Comparison of ENCODE assay signal across 25 cellular contexts in the genomic region with DNA sequence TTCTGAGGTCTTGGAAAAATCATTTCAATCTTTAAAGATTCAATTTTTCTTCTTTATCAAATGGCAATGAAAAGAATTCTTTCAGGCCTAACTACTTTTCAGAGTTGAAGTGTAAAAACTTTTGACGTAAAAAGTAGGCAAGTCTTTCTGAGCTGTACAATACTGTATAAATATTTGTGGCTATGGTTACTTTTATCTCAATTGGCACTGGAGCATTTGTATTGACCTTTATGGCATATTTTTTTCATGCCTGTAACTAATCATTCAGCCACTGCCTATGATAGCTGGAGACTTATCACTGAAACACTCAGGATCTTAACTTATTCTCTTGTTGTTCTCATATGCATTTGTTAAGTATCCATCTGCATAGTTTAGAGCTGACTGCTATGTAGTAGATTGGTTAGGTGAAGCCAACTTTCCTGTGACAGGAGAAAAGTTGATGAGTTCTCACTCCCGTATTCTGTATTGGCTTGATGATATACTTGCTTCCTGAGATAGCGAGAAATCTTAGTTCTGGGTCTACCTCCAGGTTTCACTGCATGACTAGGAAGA.
DNase-seq lines count a peak whose midpoint lies in the region; ATAC-seq, FAIRE-seq and TF ChIP-seq lines count a peak whose summit lies in the region.
"Had no signal": no experiment of that assay in that cellular context is flagged by ENCODE, and none has a peak within 500 bp of the region (broad histone marks: within the 10 kb centered on the region; RNA-seq: fewer than 3 reads in every experiment).

No MANE protein-coding gene starts in this region.

- H2BK5ac ChIP-seq in IMR-90 (ENCODE audit: low read depth, low read length, poor library complexity, severe bottlenecking) = no peak overlapping the region

- WGBS in IMR-90 (ENCODE audit: extremely low coverage in 2 of 2, insufficient read length in 1 of 2), 2 experiments = no CpG with 5 or more reads among the region's 3 CpGs

- no peak overlapping the region for H3K14ac ChIP-seq in IMR-90 (replicated peaks; ENCODE audit: low read depth, low read length)

- H3K23ac ChIP-seq in IMR-90 (ENCODE audit: low read depth, low read length) = no peak overlapping the region

- no peak overlapping the region for H2AK9ac ChIP-seq in IMR-90 (replicated peaks; ENCODE audit: low read depth, low read length, poor library complexity)

- H3K79me1 ChIP-seq in IMR-90 (ENCODE audit: low read depth in 1 of 2, low read length in 2 of 2) = no peaks in the 10 kb centered on the region

- H2AFZ ChIP-seq in IMR-90 (replicated peaks; ENCODE audit: low read length, poor library complexity) (no peak overlapping the region), GM23338 (no peak overlapping the region)

- no peaks in the 10 kb centered on the region for H3K36me3 Mint-ChIP-seq in CD8-positive, alpha-beta T cell
- H3K36me3 Mint-ChIP-seq in GM23338 (ENCODE audit: low read depth) = peaks cover 11% of the 10 kb centered on the region
- H3K36me3 Mint-ChIP-seq: CD4-positive, alpha-beta memory T cell had no signal

- DNase-seq in GM19239 (ENCODE audit: insufficient read length, low spot score) (no peak), IMR-90 (peak; percentile 31), choroid plexus epithelial cell (ENCODE audit: low read depth) (peak; percentile 34), omental fat pad (ENCODE audit: low spot score) (no peak), GM23338 (ENCODE audit: low spot score) (no peak), HPDE6-E6E7 (ENCODE audit: extremely low spot score) (no peak)
- no peak for DNase-seq in CD8-positive, alpha-beta T cell
- DNase-seq: C1 segment of cervical spinal cord; Caco-2; CD4-positive, alpha-beta memory T cell; DND-41; H7; Kasumi-1; NCI-H1092 treated with DMSO at 0.1 percent for 48 hours; NCI-H1436; NCI-H187 treated with DMSO at 0.1 percent for 48 hours; NCI-H2107; NCI-H446; NCI-H524 treated with DMSO at 0.1 percent for 48 hours; NCI-H774; PC-3; SHP77 had no signal

- H3K36me3 ChIP-seq in IMR-90 (ENCODE audit: control insufficient read depth, insufficient read depth, low read length) (no peaks in the 10 kb centered on the region), GM23338 (ENCODE audit: insufficient read depth) (no peaks in the 10 kb centered on the region)
- H3K36me3 ChIP-seq in CD8-positive, alpha-beta T cell (ENCODE audit: insufficient read depth, low read length) = no peaks in the 10 kb centered on the region

- peak; percentile 42 for FAIRE-seq in GM19239 (lab: Jason Lieb, UNC)
- FAIRE-seq: GM12892, HepG2, K562 had no signal

- H3K4me2 ChIP-seq in IMR-90 (ENCODE audit: low read depth, low read length) (no peak overlapping the region), GM23338 (no peak overlapping the region)

- dilution Hi-C loops in IMR-90 (cut with HindIII; ENCODE audit: low sequenced_read_pairs, unreplicated experiment) = no loop called here

- H2AK5ac ChIP-seq in IMR-90 (ENCODE audit: low read depth, low read length) = no peak overlapping the region

- POLR2A ChIA-PET in IMR-90 (lab: Charles Lee; ENCODE audit: unreplicated experiment) = no interaction called here
- POLR2A ChIA-PET in CD8-positive, alpha-beta T cell (lab: Charles Lee) = no interaction called here

- H4K8ac ChIP-seq in IMR-90 (ENCODE audit: low read depth in 2 of 2, low read length in 2 of 2) = no peak overlapping the region; a peak in 1 of 4 replicates

- intact Hi-C loops in IMR-90 (cut with micrococcal nuclease) = no loop called here
- intact Hi-C loops in CD8-positive, alpha-beta T cell (cut with DNase I, micrococcal nuclease) = no loop called here

- H3K9ac ChIP-seq in IMR-90 (ENCODE audit: low read depth, low read length) = no peak overlapping the region

- peaks cover 14% of the 10 kb centered on the region for H3K4me1 Mint-ChIP-seq in CD8-positive, alpha-beta T cell (ENCODE audit: low read depth)
- peaks cover 19% of the 10 kb centered on the region for H3K4me1 Mint-ChIP-seq in GM23338

- H3K18ac ChIP-seq in IMR-90 (ENCODE audit: low read depth, low read length) = peak overlapping the region; percentile 34; the same call in 1 of the 2 replicates

- H3F3A ChIP-seq in GM23338 (replicated peaks; ENCODE audit: low read depth) = no peaks in the 10 kb centered on the region

- no peak overlapping the region for H2BK20ac ChIP-seq in IMR-90 (ENCODE audit: low read depth, low read length)

- CTCF ChIA-PET in IMR-90 (lab: Yijun Ruan, JAX) = interaction anchor here (0.6 kb wide), 1 partner anchor 676 kb away, joined by 4 read pairs; no protein-coding TSS in a partner anchor
- CTCF ChIA-PET in CD8-positive, alpha-beta T cell (lab: Charles Lee) = no interaction called here

- H4K20me1 ChIP-seq in IMR-90 (ENCODE audit: insufficient read depth, low read length) (no peaks in the 10 kb centered on the region), GM23338 (replicated peaks; ENCODE audit: insufficient read depth) (no peaks in the 10 kb centered on the region)

- no peak overlapping the region for H2BK120ac ChIP-seq in IMR-90 (ENCODE audit: low read depth, low read length)

- ATAC-seq in IMR-90 (ENCODE audit: low read depth) (peak; percentile 44; the same call in 1 of the 2 replicates), omental fat pad (ENCODE audit: low FRiP score) (peak; percentile 41), GM23338 (no peak)
- no peak for ATAC-seq in CD8-positive, alpha-beta T cell
- ATAC-seq: HepG2, K562, PC-3 had no signal

- TF ChIP-seq CTCF in IMR-90 (conservative IDR thresholded peaks at IDR 0.05; ENCODE audit: low read depth, low read length) = no peak
- TF ChIP-seq CTCF in choroid plexus epithelial cell (conservative IDR thresholded peaks at IDR 0.05; ENCODE audit: low read depth, low read length) = no peak
- no peak for TF ChIP-seq CTCF in omental fat pad (IDR thresholded peaks at IDR 0.05)
- TF ChIP-seq CTCF in CD8-positive, alpha-beta T cell (IDR thresholded peaks at IDR 0.05) = no peak
- TF ChIP-seq CTCF in GM23338 (conservative IDR thresholded peaks at IDR 0.05; ENCODE audit: low read depth in 2 of 2) = no peak

- H2BK15ac ChIP-seq in IMR-90 (ENCODE audit: low read depth, low read length) = no peak overlapping the region

- H3K27ac ChIP-seq in IMR-90 (ENCODE audit: insufficient read depth, low read length) (no peak overlapping the region), GM23338 (ENCODE audit: low read depth) (no peak overlapping the region)
- no peak overlapping the region for H3K27ac ChIP-seq in CD8-positive, alpha-beta T cell (ENCODE audit: low read depth, low read length)

- peaks cover 5% of the 10 kb centered on the region for H3K9me3 Mint-ChIP-seq in CD8-positive, alpha-beta T cell
- peaks cover 13% of the 10 kb centered on the region; the same call in 2 of the 3 replicates for H3K9me3 Mint-ChIP-seq in GM23338

- H3K4me3 Mint-ChIP-seq in CD8-positive, alpha-beta T cell = no peak overlapping the region
- H3K4me3 Mint-ChIP-seq in GM23338 = no peak overlapping the region
- H3K4me3 Mint-ChIP-seq: CD4-positive, alpha-beta memory T cell had no signal

- no peak overlapping the region for H4K91ac ChIP-seq in IMR-90 (ENCODE audit: insufficient read depth, low read depth, low read length)

- no peak for TF ChIP-seq POLR2A in IMR-90 (IDR thresholded peaks at IDR 0.05; ENCODE audit: low read depth, low read length)

- no peaks in the 10 kb centered on the region for H3K79me2 ChIP-seq in GM23338 (replicated peaks; ENCODE audit: insufficient read depth)

- H3K27me3 ChIP-seq in IMR-90 (ENCODE audit: control insufficient read depth, insufficient read depth, low read length) = no peaks in the 10 kb centered on the region
- no peaks in the 10 kb centered on the region for H3K27me3 ChIP-seq in CD8-positive, alpha-beta T cell (ENCODE audit: insufficient read depth, low read length)
- H3K27me3 ChIP-seq in GM23338 (ENCODE audit: insufficient read depth) = no peaks in the 10 kb centered on the region

- peaks cover 3% of the 10 kb centered on the region; the same call in 1 of the 2 replicates for H3K9me3 ChIP-seq in IMR-90 (ENCODE audit: control insufficient read depth, insufficient read depth, low read length)
- H3K9me3 ChIP-seq in CD8-positive, alpha-beta T cell (ENCODE audit: low read length) = no peaks in the 10 kb centered on the region
- H3K9me3 ChIP-seq: Caco-2 had no signal

- no peak for TF ChIP-seq RAD21 in IMR-90 (IDR thresholded peaks at IDR 0.05; ENCODE audit: low read length)

- H4K5ac ChIP-seq in IMR-90 (ENCODE audit: low read depth, low read length) = no peak overlapping the region

- H3K4me3 ChIP-seq in IMR-90 (ENCODE audit: insufficient read depth, low read depth, low read length) (no peak overlapping the region), choroid plexus epithelial cell (ENCODE audit: low read depth, low read length) (no peak overlapping the region), GM23338 (no peak overlapping the region)
- H3K4me3 ChIP-seq in CD8-positive, alpha-beta T cell (ENCODE audit: low read depth, low read length) = no peak overlapping the region
- H3K4me3 ChIP-seq: K562 had no signal

- H3K9me1 ChIP-seq in IMR-90 (ENCODE audit: insufficient read depth, low read length) = no peaks in the 10 kb centered on the region

- no peaks in the 10 kb centered on the region for H3K9me2 ChIP-seq in GM23338 (ENCODE audit: insufficient read depth)

- in situ Hi-C loops in IMR-90 (cut with MboI; ENCODE audit: low sequenced_read_pairs) = no loop called here

- H3K56ac ChIP-seq in IMR-90 (ENCODE audit: extremely low read depth, insufficient read depth, low read length) = no peak overlapping the region

- BruUV-seq in IMR-90 (replicated peaks; lab: Mats Ljungman, UMichigan) = no TSS peak

- peak overlapping the region; percentile 11; the same call in 1 of the 2 replicates for H3K4ac ChIP-seq in IMR-90 (ENCODE audit: low read depth, low read length)

- no peaks in the 10 kb centered on the region for H3K27me3 Mint-ChIP-seq in CD8-positive, alpha-beta T cell (ENCODE audit: low read depth)
- H3K27me3 Mint-ChIP-seq in GM23338 (ENCODE audit: insufficient read depth, low read depth, poor library complexity) = peaks cover 4% of the 10 kb centered on the region
- H3K27me3 Mint-ChIP-seq: CD4-positive, alpha-beta memory T cell had no signal

- no peak overlapping the region for H3K27ac Mint-ChIP-seq in CD8-positive, alpha-beta T cell
- no peak overlapping the region for H3K27ac Mint-ChIP-seq in GM23338
- H3K27ac Mint-ChIP-seq: CD4-positive, alpha-beta memory T cell had no signal

- no peaks in the 10 kb centered on the region; the same call in 1 of the 2 replicates for H3K4me1 ChIP-seq in IMR-90 (ENCODE audit: control insufficient read depth, insufficient read depth, low read length)
- H3K4me1 ChIP-seq in CD8-positive, alpha-beta T cell (ENCODE audit: insufficient read depth, low read length) = no peaks in the 10 kb centered on the region
- no peaks in the 10 kb centered on the region for H3K4me1 ChIP-seq in GM23338 (ENCODE audit: insufficient read depth)

TF ChIP-seq in IMR-90, 13 proteins besides CTCF, POLR2A, EP300 and RAD21 (continues in another document):
- TF ChIP-seq MAZ (IDR thresholded peaks at IDR 0.05; ENCODE audit: borderline replicate concordance, low read depth, low read length) = no peak
- TF ChIP-seq CHD1 (IDR thresholded peaks at IDR 0.05; ENCODE audit: low read depth, low read length) = no peak
- no peak for TF ChIP-seq SMC3 (IDR thresholded peaks at IDR 0.05; ENCODE audit: low read depth, low read length)

TF ChIP-seq in GM23338, 12 proteins besides CTCF, POLR2A, EP300 and RAD21 (continues in another document):
- TF ChIP-seq CREB1 (CRISPR knock-in tag; IDR thresholded peaks at IDR 0.05; ENCODE audit: low read depth) = no peak

Comparison
In these comparisons a context has a peak if more than half of its experiments do, and no peak if none do; other contexts are left out.
1. DNase-seq: peak in IMR-90 (single experiment) and choroid plexus epithelial cell (single experiment); none in GM19239 (single experiment), omental fat pad (single experiment), CD8-positive, alpha-beta T cell (0 of 7), GM23338 (single experiment) and HPDE6-E6E7 (single experiment).
2. ATAC-seq: peak in IMR-90 (single experiment) and omental fat pad (single experiment); none in CD8-positive, alpha-beta T cell (single experiment) and GM23338 (single experiment).